1 cellular context compared by ENCODE assay signal in the genomic region with DNA sequence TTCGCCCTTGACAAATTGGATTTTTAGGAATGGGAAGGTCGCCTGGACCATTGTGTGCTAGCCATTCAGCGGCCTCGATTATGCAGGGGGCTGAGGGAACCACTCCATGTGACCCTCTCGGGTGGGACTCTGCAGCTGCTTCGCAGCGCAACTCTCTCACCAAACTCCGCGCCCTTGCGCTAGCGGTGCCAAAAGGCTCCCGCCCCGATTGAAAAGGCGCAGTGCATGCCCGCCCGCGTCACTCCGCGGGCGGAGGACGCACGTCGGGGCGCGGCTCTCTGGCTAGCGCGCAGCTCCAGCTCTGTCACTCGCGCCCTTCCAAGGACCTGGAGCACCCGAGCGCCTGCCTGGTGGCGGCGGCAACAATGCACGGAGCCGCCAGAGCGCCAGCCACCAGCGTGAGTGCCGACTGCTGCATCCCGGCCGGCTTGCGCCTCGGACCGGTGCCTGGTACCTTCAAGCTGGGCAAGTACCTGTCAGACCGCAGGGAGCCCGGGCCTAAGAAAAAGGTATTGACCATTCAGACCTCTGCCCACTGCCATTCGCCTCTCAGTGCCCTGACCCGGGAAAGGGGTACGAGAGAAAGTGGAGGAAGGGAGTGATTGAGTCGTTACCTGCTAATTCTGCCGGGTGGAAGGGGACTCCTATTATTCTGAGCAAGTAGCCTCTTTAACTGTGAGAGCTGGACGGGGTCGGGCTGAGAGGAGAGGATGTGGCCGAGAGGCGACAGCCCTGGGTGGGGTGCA.
TF ChIP-seq lines count a peak whose summit lies in the region.

A gene (plus strand): TSS at position 164 of the 746 bp plus-strand sequence. CDS start 202 bp downstream, at position 366.

TF ChIP-seq in K562, 482 proteins besides CTCF, POLR2A, EP300 and RAD21 (continued from another document):
- TF ChIP-seq BCOR (IDR thresholded peaks at IDR 0.05), result no peak
